Comparison of ENCODE assay signal across 9 cellular contexts in genomic region chr17:47894498-47895253, GRCh38. TPM values are rescaled to one million over a fixed set of nuclear protein-coding genes. Genes with fewer than 3 reads are reported as not detected.
DNase-seq lines count a peak whose midpoint lies in the region; ATAC-seq, FAIRE-seq and TF ChIP-seq lines count a peak whose summit lies in the region.
"Had no signal": no experiment of that assay in that cellular context is flagged by ENCODE, and none has a peak within 500 bp of the region (broad histone marks: within the 10 kb centered on the region; RNA-seq: fewer than 3 reads in every experiment).

No MANE protein-coding gene starts in this region.

- TF ChIP-seq EP300 in HepG2 (IDR thresholded peaks at IDR 0.05; ENCODE audit: low read depth in 2 of 2, low read length in 2 of 2) (no peak), HepG2 (CRISPR knock-in tag; IDR thresholded peaks at IDR 0.05; ENCODE audit: borderline replicate concordance) (no peak)

- no peak for TF ChIP-seq POLR2A in HepG2 (IDR thresholded peaks at IDR 0.05; ENCODE audit: insufficient read depth in 1 of 2, low read depth in 2 of 2, low read length in 2 of 2)

- peak overlapping the region; percentile 66 for H3K27ac ChIP-seq in astrocyte (ENCODE audit: low read depth, low read length)
- H3K27ac ChIP-seq in HepG2 (ENCODE audit: extremely low read length, insufficient read depth, low read length): peak overlapping the region; percentile 75
- H3K27ac ChIP-seq in thoracic aorta: peak overlapping the region; percentile 95 to 97

- FAIRE-seq in astrocyte (lab: Jason Lieb, UNC) (no peak), HepG2 (lab: Jason Lieb, UNC) (no peak)
- FAIRE-seq: colon had no signal

- H3K79me2 ChIP-seq in astrocyte (ENCODE audit: insufficient read depth, low read length) (peaks cover 33% of the 10 kb centered on the region), HepG2 (ENCODE audit: insufficient read depth, low read length) (peaks cover 24% of the 10 kb centered on the region)

- H4K20me1 ChIP-seq in astrocyte (ENCODE audit: insufficient read depth, low read length): no peaks in the 10 kb centered on the region
- H4K20me1 ChIP-seq in HepG2 (ENCODE audit: insufficient read depth, low read length): no peaks in the 10 kb centered on the region

- peak overlapping the region; percentile 90 for H3K9ac ChIP-seq in astrocyte (ENCODE audit: low read length)
- peak overlapping the region; percentile 93 for H3K9ac ChIP-seq in HepG2 (ENCODE audit: insufficient read depth, low read depth, low read length)

- H3K27me3 Mint-ChIP-seq in activated CD8-positive, alpha-beta memory T cell treated with anti-CD3 and anti-CD28 coated beads, Interleukin-2, amount 10 ng/mL, durations not matched to agents 7 days and 5 days: no peaks in the 10 kb centered on the region
- H3K27me3 Mint-ChIP-seq in astrocyte (ENCODE audit: low read depth, unreplicated experiment): no peaks in the 10 kb centered on the region

- H3K4me1 ChIP-seq in astrocyte (ENCODE audit: insufficient read depth, low read length) (peaks cover 15% of the 10 kb centered on the region), HepG2 (ENCODE audit: insufficient read depth, low read length) (peaks cover 29% of the 10 kb centered on the region), thoracic aorta (ENCODE audit: control insufficient read depth in 1 of 2, low read depth in 2 of 2) (peaks cover 13 to 36% of the 10 kb centered on the region in 2 donors)

- H3K9me3 ChIP-seq in astrocyte (ENCODE audit: insufficient read depth, low read depth, low read length) (no peaks in the 10 kb centered on the region), HepG2 (ENCODE audit: low read length) (no peaks in the 10 kb centered on the region), thoracic aorta (no peaks in the 10 kb centered on the region)

- TF ChIP-seq CTCF in astrocyte (IDR thresholded peaks at IDR 0.05; ENCODE audit: insufficient read depth, low read depth, low read length) (no peak), HepG2 (CRISPR knock-in tag; IDR thresholded peaks at IDR 0.05) (no peak), thoracic aorta (IDR thresholded peaks at IDR 0.05) (no peak), omental fat pad (IDR thresholded peaks at IDR 0.05) (no peak)

- intact Hi-C loops in HepG2 (cut with micrococcal nuclease; ENCODE audit: unreplicated experiment): loop anchor here (1.0 to 5.0 kb wide), 4 partner anchors 53 to 128 kb away; partner anchors contain the start of gene SCRN2

- H3K9me3 Mint-ChIP-seq in activated CD8-positive, alpha-beta memory T cell treated with anti-CD3 and anti-CD28 coated beads, Interleukin-2, amount 10 ng/mL, durations not matched to agents 7 days and 5 days (ENCODE audit: low read depth): no peaks in the 10 kb centered on the region
- H3K9me3 Mint-ChIP-seq in astrocyte (ENCODE audit: unreplicated experiment): no peaks in the 10 kb centered on the region

- CTCF ChIA-PET in activated CD8-positive, alpha-beta memory T cell treated with anti-CD3 and anti-CD28 coated beads, Interleukin-2, amount 10 ng/mL, durations not matched to agents 7 days and 5 days (lab: Charles Lee): interaction anchor here (0.8 to 8.7 kb wide), 12 partner anchors 12 to 195 kb away, joined by 3 to 365 read pairs (median 4); partner anchors contain the start of genes CDK5RAP3, LRRC46, MRPL10 and OSBPL7
- CTCF ChIA-PET in HepG2 (lab: Yijun Ruan, JAX; ENCODE audit: low intra/inter-chr PET ratio, low total read pairs): no interaction called here

- in situ Hi-C loops in HepG2 (cut with HindIII; ENCODE audit: extremely low pct_ligation_motif_present, low pct_unique_long_range_greater_than_20kb): loop anchor here (5.0 kb wide), 1 partner anchor 52 kb away; the partner anchor contains the start of gene SCRN2

- H3K4me2 ChIP-seq in astrocyte (ENCODE audit: low read length) (peak overlapping the region; percentile 96), HepG2 (ENCODE audit: low read depth, low read length) (peak overlapping the region; percentile 70)

- H3K27me3 ChIP-seq in astrocyte (ENCODE audit: insufficient read depth, low read length) (no peaks in the 10 kb centered on the region), HepG2 (ENCODE audit: control insufficient read depth in 1 of 2, insufficient read depth in 2 of 2, low read length in 2 of 2) (no peaks in the 10 kb centered on the region; a peak in 1 of 5 replicates), thoracic aorta (replicated peaks; ENCODE audit: insufficient read depth) (no peaks in the 10 kb centered on the region)

- H3K36me3 ChIP-seq in astrocyte (ENCODE audit: insufficient read depth, low read length) (no peaks in the 10 kb centered on the region), HepG2 (replicated peaks in 1 of 2; ENCODE audit: control insufficient read depth in 1 of 2, insufficient read depth in 2 of 2, low read length in 2 of 2) (peaks cover 0 to 2% of the 10 kb centered on the region in 2 experiments; a peak in 1 of 5 replicates), thoracic aorta (no peaks in the 10 kb centered on the region)

- H3K27ac Mint-ChIP-seq in activated CD8-positive, alpha-beta memory T cell treated with anti-CD3 and anti-CD28 coated beads, Interleukin-2, amount 10 ng/mL, durations not matched to agents 7 days and 5 days: peak overlapping the region; percentile 95
- peak overlapping the region; percentile 58 for H3K27ac Mint-ChIP-seq in astrocyte (ENCODE audit: unreplicated experiment)

- POLR2A ChIA-PET in HepG2 (lab: Yijun Ruan, JAX): interaction anchor here (0.8 to 3.0 kb wide), 28 partner anchors 9 to 206 kb away, joined by 3 to 56 read pairs (median 12); partner anchors contain the start of genes CBX1, CDK5RAP3, LRRC46 and MRPL10

- BruUV-seq in HepG2 (replicated peaks; lab: Mats Ljungman, UMichigan): no TSS peak

- TF ChIP-seq RAD21 in HepG2 (CRISPR knock-in tag; IDR thresholded peaks at IDR 0.05): no peak

- H3K36me3 Mint-ChIP-seq in activated CD8-positive, alpha-beta memory T cell treated with anti-CD3 and anti-CD28 coated beads, Interleukin-2, amount 10 ng/mL, durations not matched to agents 7 days and 5 days: peaks cover 7% of the 10 kb centered on the region
- peaks cover 1% of the 10 kb centered on the region for H3K36me3 Mint-ChIP-seq in astrocyte (ENCODE audit: low read depth, unreplicated experiment)

- WGBS in HepG2 (ENCODE audit: low lambda C conversion rate): 52% methylated on average over 10 of the region's 10 CpGs

- H3K4me3 Mint-ChIP-seq in activated CD8-positive, alpha-beta memory T cell treated with anti-CD3 and anti-CD28 coated beads, Interleukin-2, amount 10 ng/mL, durations not matched to agents 7 days and 5 days: peak overlapping the region; percentile 83
- peak overlapping the region; percentile 94 for H3K4me3 Mint-ChIP-seq in astrocyte (ENCODE audit: unreplicated experiment)

- no peak for DNase-seq in activated CD8-positive, alpha-beta memory T cell treated with anti-CD3 and anti-CD28 coated beads, Interleukin-2, amount 10 ng/mL, durations not matched to agents 7 days and 5 days
- DNase-seq in activated CD8-positive, alpha-beta memory T cell treated with anti-CD3 and anti-CD28 coated beads, Interleukin-2, amount 50 U/mL, for 48 hours: no peak
- DNase-seq in astrocyte (ENCODE audit: low read depth): no peak
- no peak for DNase-seq in HepG2 (ENCODE audit: low spot score)
- no peak for DNase-seq in thoracic aorta (ENCODE audit: low spot score)
- DNase-seq in omental fat pad (ENCODE audit: low spot score): no peak

- peak overlapping the region; percentile 84 for H2AFZ ChIP-seq in astrocyte (ENCODE audit: low read depth, low read length)
- H2AFZ ChIP-seq in HepG2 (ENCODE audit: low read length): no peak overlapping the region

- H3K4me3 ChIP-seq in astrocyte (ENCODE audit: insufficient read depth, low read depth, low read length) (peak overlapping the region; percentile 96), HepG2 (replicated peaks in 1 of 3; ENCODE audit: insufficient read depth in 1 of 3, low read depth in 2 of 3, low read length in 3 of 3) (peak overlapping the region; percentile 79 to 90 (median 83)), thoracic aorta (peak overlapping the region; percentile 89)

- H3K4me1 Mint-ChIP-seq in activated CD8-positive, alpha-beta memory T cell treated with anti-CD3 and anti-CD28 coated beads, Interleukin-2, amount 10 ng/mL, durations not matched to agents 7 days and 5 days: peaks cover 44% of the 10 kb centered on the region
- H3K4me1 Mint-ChIP-seq in astrocyte (ENCODE audit: low read depth, unreplicated experiment): peaks cover 15% of the 10 kb centered on the region

- no peak for ATAC-seq in activated CD8-positive, alpha-beta memory T cell treated with anti-CD3 and anti-CD28 coated beads, Interleukin-2, amount 10 ng/mL, durations not matched to agents 7 days and 5 days
- ATAC-seq in HepG2 (no peak), thoracic aorta (ENCODE audit: insufficient number of reproducible peaks, low FRiP score, low read depth) (no peak), HG03378 (IDR thresholded peaks at IDR 0.05; ENCODE audit: unreplicated experiment) (no peak), omental fat pad (ENCODE audit: low FRiP score) (no peak), HG03469 (IDR thresholded peaks at IDR 0.05; ENCODE audit: unreplicated experiment) (no peak)

RNA-seq across cellular contexts. Expression of gene SP2, which starts 1.4 kb away (rescaled TPM):
- 10 to 100 TPM; 21.7 to 22.9 TPM for total RNA-seq in activated CD8-positive, alpha-beta memory T cell treated with anti-CD3 and anti-CD28 coated beads, Interleukin-2, amount 10 ng/mL, durations not matched to agents 7 days and 5 days
- total RNA-seq in astrocyte (12.1 and 13.0 TPM in 2 replicates), HepG2 (2016; rRNA removed; fragmentation: Illumina TruSeq; extraction: Trizol) (1.4 and 1.5 TPM in 2 replicates), thoracic aorta (10 to 100 TPM in 1 of 2 donors, 1 to 10 TPM in 1; 6.4 to 10.9 TPM), omental fat pad (1 to 10 TPM; 2.9 to 8.5 (median 6.9) TPM)
- total RNA-seq in HepG2 (2016; cell fraction: cytosol; rRNA removed; fragmentation: Illumina TruSeq; extraction: Trizol; ENCODE audit: low read depth): 0.44 and 0.71 TPM in 2 replicates
- 1.1 and 1.3 TPM in 2 replicates for total RNA-seq in HepG2 (2016; cell fraction: insoluble cytoplasmic fraction; rRNA removed; fragmentation: Illumina TruSeq; extraction: Trizol)
- 2.2 and 2.7 TPM in 2 replicates for total RNA-seq in HepG2 (2016; cell fraction: membrane; rRNA removed; fragmentation: Illumina TruSeq; extraction: Trizol)
- 1.6 and 2.4 TPM in 2 replicates for total RNA-seq in HepG2 (2016; cell fraction: nucleus; rRNA removed; fragmentation: Illumina TruSeq; extraction: Trizol)
- polyA plus RNA-seq in HepG2 (2011; rRNA removed): 4.2 and 4.8 TPM in 2 replicates
- polyA plus RNA-seq in HepG2 (2011; cell fraction: cytosol; rRNA removed): 1.9 and 2.3 TPM in 2 replicates
- 13.9 and 14.8 TPM in 2 replicates for polyA plus RNA-seq in HepG2 (2011; cell fraction: nucleus; rRNA removed)
- polyA plus RNA-seq in HepG2 (2012): 10.5 and 11.9 TPM in 2 replicates
- polyA plus RNA-seq in HepG2 (2016; cell fraction: cytosol; fragmentation: Illumina TruSeq; extraction: Trizol; ENCODE audit: low read depth): 1.5 and 1.9 TPM in 2 replicates
- 6.9 and 11.6 TPM in 2 replicates for polyA plus RNA-seq in HepG2 (2016; cell fraction: insoluble cytoplasmic fraction; fragmentation: Illumina TruSeq; extraction: Trizol; ENCODE audit: low read depth)
- 4.2 and 5.0 TPM in 2 replicates for polyA plus RNA-seq in HepG2 (2016; cell fraction: membrane; fragmentation: Illumina TruSeq; extraction: Trizol; ENCODE audit: low read depth)
- polyA plus RNA-seq in HepG2 (2016; cell fraction: nucleus; fragmentation: Illumina TruSeq; extraction: Trizol; ENCODE audit: insufficient read depth, low read depth): 12.2 and 15.0 TPM in 2 replicates
- 4.3 and 7.9 TPM in 2 replicates for polyA minus RNA-seq in HepG2 (2011; rRNA and poly(A)+ RNA removed; ENCODE audit: low replicate concordance)
- polyA minus RNA-seq in HepG2 (2011; cell fraction: cytosol; rRNA and poly(A)+ RNA removed): 2.9 and 5.7 TPM in 2 replicates
- 3.1 and 3.5 TPM in 2 replicates for polyA minus RNA-seq in HepG2 (2011; cell fraction: nucleus; rRNA and poly(A)+ RNA removed)

RNA-seq across cellular contexts. Expression of gene SP6, which starts 43.7 kb away (rescaled TPM):
- total RNA-seq in activated CD8-positive, alpha-beta memory T cell treated with anti-CD3 and anti-CD28 coated beads, Interleukin-2, amount 10 ng/mL, durations not matched to agents 7 days and 5 days: under 1 TPM in 1 of 2 experiments, not detected in 1; 0.12 TPM
- 1.3 and 1.6 TPM in 2 replicates for total RNA-seq in astrocyte
- 0.07 TPM in 1 of 2 replicates, not detected in the other for total RNA-seq in HepG2 (2016; rRNA removed; fragmentation: Illumina TruSeq; extraction: Trizol)
- total RNA-seq in HepG2 (2016; cell fraction: cytosol; rRNA removed; fragmentation: Illumina TruSeq; extraction: Trizol; ENCODE audit: low read depth): not detected in 2 replicates
- total RNA-seq in HepG2 (2016; cell fraction: insoluble cytoplasmic fraction; rRNA removed; fragmentation: Illumina TruSeq; extraction: Trizol): 0.04 TPM in 1 of 2 replicates, not detected in the other
- total RNA-seq in HepG2 (2016; cell fraction: membrane; rRNA removed; fragmentation: Illumina TruSeq; extraction: Trizol): 0.03 and 0.10 TPM in 2 replicates
- total RNA-seq in HepG2 (2016; cell fraction: nucleus; rRNA removed; fragmentation: Illumina TruSeq; extraction: Trizol): not detected in 2 replicates
- 0.07 and 0.09 TPM in 2 replicates for polyA plus RNA-seq in HepG2 (2011; rRNA removed)
- polyA plus RNA-seq in HepG2 (2011; cell fraction: cytosol; rRNA removed): 0.05 and 0.07 TPM in 2 replicates
- polyA plus RNA-seq in HepG2 (2011; cell fraction: nucleus; rRNA removed): 0.19 and 0.28 TPM in 2 replicates
- polyA plus RNA-seq in HepG2 (2012): 0.09 TPM in 2 replicates
- not detected in 2 replicates for polyA plus RNA-seq in HepG2 (2016; cell fraction: cytosol; fragmentation: Illumina TruSeq; extraction: Trizol; ENCODE audit: low read depth)
- polyA plus RNA-seq in HepG2 (2016; cell fraction: insoluble cytoplasmic fraction; fragmentation: Illumina TruSeq; extraction: Trizol; ENCODE audit: low read depth): 0.09 TPM in 1 of 2 replicates, not detected in the other
- not detected in 2 replicates for polyA plus RNA-seq in HepG2 (2016; cell fraction: membrane; fragmentation: Illumina TruSeq; extraction: Trizol; ENCODE audit: low read depth)
- polyA plus RNA-seq in HepG2 (2016; cell fraction: nucleus; fragmentation: Illumina TruSeq; extraction: Trizol; ENCODE audit: insufficient read depth, low read depth): 0.15 and 0.19 TPM in 2 replicates
- polyA minus RNA-seq in HepG2 (2011; rRNA and poly(A)+ RNA removed; ENCODE audit: low replicate concordance): 0.04 and 0.05 TPM in 2 replicates
- not detected in 2 replicates for polyA minus RNA-seq in HepG2 (2011; cell fraction: cytosol; rRNA and poly(A)+ RNA removed)
- not detected in 2 replicates for polyA minus RNA-seq in HepG2 (2011; cell fraction: nucleus; rRNA and poly(A)+ RNA removed)
- total RNA-seq in thoracic aorta: not detected
- 1 to 10 TPM in 3 of 4 donors, under 1 TPM in 1; 0.74 to 1.7 (median 1.2) TPM for total RNA-seq in omental fat pad

RNA-seq across cellular contexts. Expression of gene PNPO, which starts 46.7 kb away (rescaled TPM):
- 10 to 100 TPM; 28.0 to 30.4 TPM for total RNA-seq in activated CD8-positive, alpha-beta memory T cell treated with anti-CD3 and anti-CD28 coated beads, Interleukin-2, amount 10 ng/mL, durations not matched to agents 7 days and 5 days
- total RNA-seq in astrocyte (12.0 and 14.1 TPM in 2 replicates), HepG2 (2016; rRNA removed; fragmentation: Illumina TruSeq; extraction: Trizol) (63.3 and 110 TPM in 2 replicates), thoracic aorta (10 to 100 TPM; 16.9 to 28.9 TPM), omental fat pad (10 to 100 TPM; 20.1 to 39.7 (median 30.8) TPM)
- total RNA-seq in HepG2 (2016; cell fraction: cytosol; rRNA removed; fragmentation: Illumina TruSeq; extraction: Trizol; ENCODE audit: low read depth): 8.6 and 9.4 TPM in 2 replicates
- 66.0 and 103 TPM in 2 replicates for total RNA-seq in HepG2 (2016; cell fraction: insoluble cytoplasmic fraction; rRNA removed; fragmentation: Illumina TruSeq; extraction: Trizol)
- total RNA-seq in HepG2 (2016; cell fraction: membrane; rRNA removed; fragmentation: Illumina TruSeq; extraction: Trizol): 30.0 and 31.1 TPM in 2 replicates
- 31.0 and 31.3 TPM in 2 replicates for total RNA-seq in HepG2 (2016; cell fraction: nucleus; rRNA removed; fragmentation: Illumina TruSeq; extraction: Trizol)
- polyA plus RNA-seq in HepG2 (2011; rRNA removed): 47.9 and 48.1 TPM in 2 replicates
- 42.3 and 49.3 TPM in 2 replicates for polyA plus RNA-seq in HepG2 (2011; cell fraction: cytosol; rRNA removed)
- 24.7 and 35.1 TPM in 2 replicates for polyA plus RNA-seq in HepG2 (2011; cell fraction: nucleus; rRNA removed)
- 19.7 and 25.0 TPM in 2 replicates for polyA plus RNA-seq in HepG2 (2012)
- polyA plus RNA-seq in HepG2 (2016; cell fraction: cytosol; fragmentation: Illumina TruSeq; extraction: Trizol; ENCODE audit: low read depth): 4.4 and 5.2 TPM in 2 replicates
- 60.3 and 63.0 TPM in 2 replicates for polyA plus RNA-seq in HepG2 (2016; cell fraction: insoluble cytoplasmic fraction; fragmentation: Illumina TruSeq; extraction: Trizol; ENCODE audit: low read depth)
- polyA plus RNA-seq in HepG2 (2016; cell fraction: membrane; fragmentation: Illumina TruSeq; extraction: Trizol; ENCODE audit: low read depth): 18.9 and 19.7 TPM in 2 replicates
- 38.2 and 38.8 TPM in 2 replicates for polyA plus RNA-seq in HepG2 (2016; cell fraction: nucleus; fragmentation: Illumina TruSeq; extraction: Trizol; ENCODE audit: insufficient read depth, low read depth)
- polyA minus RNA-seq in HepG2 (2011; rRNA and poly(A)+ RNA removed; ENCODE audit: low replicate concordance): 64.3 and 90.4 TPM in 2 replicates
- polyA minus RNA-seq in HepG2 (2011; cell fraction: cytosol; rRNA and poly(A)+ RNA removed): 33.1 and 41.3 TPM in 2 replicates
- 24.2 and 35.4 TPM in 2 replicates for polyA minus RNA-seq in HepG2 (2011; cell fraction: nucleus; rRNA and poly(A)+ RNA removed)

RNA-seq across cellular contexts. Expression of gene SCRN2, which starts 53.6 kb away (rescaled TPM):
- total RNA-seq in activated CD8-positive, alpha-beta memory T cell treated with anti-CD3 and anti-CD28 coated beads, Interleukin-2, amount 10 ng/mL, durations not matched to agents 7 days and 5 days: 10 to 100 TPM; 28.1 to 33.8 TPM
- 17.5 and 19.4 TPM in 2 replicates for total RNA-seq in astrocyte
- total RNA-seq in HepG2 (2016; rRNA removed; fragmentation: Illumina TruSeq; extraction: Trizol): 15.0 and 29.5 TPM in 2 replicates
- total RNA-seq in HepG2 (2016; cell fraction: cytosol; rRNA removed; fragmentation: Illumina TruSeq; extraction: Trizol; ENCODE audit: low read depth): 14.0 and 15.6 TPM in 2 replicates
- total RNA-seq in HepG2 (2016; cell fraction: insoluble cytoplasmic fraction; rRNA removed; fragmentation: Illumina TruSeq; extraction: Trizol): 14.9 and 29.8 TPM in 2 replicates
- 9.4 and 10.4 TPM in 2 replicates for total RNA-seq in HepG2 (2016; cell fraction: membrane; rRNA removed; fragmentation: Illumina TruSeq; extraction: Trizol)
- total RNA-seq in HepG2 (2016; cell fraction: nucleus; rRNA removed; fragmentation: Illumina TruSeq; extraction: Trizol): 38.4 and 39.4 TPM in 2 replicates
- 21.7 and 28.6 TPM in 2 replicates for polyA plus RNA-seq in HepG2 (2011; rRNA removed)
- polyA plus RNA-seq in HepG2 (2011; cell fraction: cytosol; rRNA removed): 12.8 and 18.6 TPM in 2 replicates
- polyA plus RNA-seq in HepG2 (2011; cell fraction: nucleus; rRNA removed): 254 and 255 TPM in 2 replicates
- polyA plus RNA-seq in HepG2 (2012): 16.2 and 19.4 TPM in 2 replicates
- polyA plus RNA-seq in HepG2 (2016; cell fraction: cytosol; fragmentation: Illumina TruSeq; extraction: Trizol; ENCODE audit: low read depth): 2.8 and 3.6 TPM in 2 replicates
- 11.1 and 13.6 TPM in 2 replicates for polyA plus RNA-seq in HepG2 (2016; cell fraction: insoluble cytoplasmic fraction; fragmentation: Illumina TruSeq; extraction: Trizol; ENCODE audit: low read depth)
- 4.4 and 5.4 TPM in 2 replicates for polyA plus RNA-seq in HepG2 (2016; cell fraction: membrane; fragmentation: Illumina TruSeq; extraction: Trizol; ENCODE audit: low read depth)
- polyA plus RNA-seq in HepG2 (2016; cell fraction: nucleus; fragmentation: Illumina TruSeq; extraction: Trizol; ENCODE audit: insufficient read depth, low read depth): 76.0 and 78.1 TPM in 2 replicates
- 22.3 and 32.7 TPM in 2 replicates for polyA minus RNA-seq in HepG2 (2011; rRNA and poly(A)+ RNA removed; ENCODE audit: low replicate concordance)
- 4.6 and 7.0 TPM in 2 replicates for polyA minus RNA-seq in HepG2 (2011; cell fraction: cytosol; rRNA and poly(A)+ RNA removed)
- 42.1 and 48.9 TPM in 2 replicates for polyA minus RNA-seq in HepG2 (2011; cell fraction: nucleus; rRNA and poly(A)+ RNA removed)
- total RNA-seq in thoracic aorta: 10 to 100 TPM; 22.9 to 29.3 TPM
- total RNA-seq in omental fat pad: 10 to 100 TPM; 43.6 to 72.6 (median 60.3) TPM
